1 cellular context compared by ENCODE assay signal in genomic region chr19:42122691-42123607, GRCh38.
TF ChIP-seq lines count a peak whose summit lies in the region.

No MANE protein-coding gene starts in this region.

TF ChIP-seq in WTC11, 78 proteins besides CTCF, POLR2A, EP300 and RAD21:
- no peak for TF ChIP-seq NR3C1 (CRISPR knock-in tag; conservative IDR thresholded peaks at IDR 0.05; ENCODE audit: low read depth)
- TF ChIP-seq TP53 (CRISPR knock-in tag; IDR thresholded peaks at IDR 0.05) = no peak
- TF ChIP-seq ZNF219 (CRISPR knock-in tag; IDR thresholded peaks at IDR 0.05; ENCODE audit: borderline replicate concordance) = no peak
- no peak for TF ChIP-seq ZNF281 (CRISPR knock-in tag; IDR thresholded peaks at IDR 0.05)
- TF ChIP-seq ELF4 (CRISPR knock-in tag; IDR thresholded peaks at IDR 0.05; ENCODE audit: low read depth) = no peak
- no peak for TF ChIP-seq GTF2I (CRISPR knock-in tag; conservative IDR thresholded peaks at IDR 0.05)
- no peak for TF ChIP-seq CREB1 (CRISPR knock-in tag; IDR thresholded peaks at IDR 0.05)
